In genomic region chr14:101135796-101136742, GRCh38 we compare ENCODE assay signal across 34 cellular contexts.
DNase-seq lines count a peak whose midpoint lies in the region; ATAC-seq and TF ChIP-seq lines count a peak whose summit lies in the region.
"Had no signal": no experiment of that assay in that cellular context is flagged by ENCODE, and none has a peak within 500 bp of the region (broad histone marks: within the 10 kb centered on the region; RNA-seq: fewer than 3 reads in every experiment).

No MANE protein-coding gene starts in this region.

- H3K27me3 Mint-ChIP-seq in stimulated activated naive CD8-positive, alpha-beta T cell treated with anti-CD3 and anti-CD28 coated beads, Interleukin-15, amount 100 ng/mL, for 72 hours = peaks cover 16% of the 10 kb centered on the region
- no peaks in the 10 kb centered on the region for H3K27me3 Mint-ChIP-seq in neural crest cell (ENCODE audit: low read depth)

- H3K27ac ChIP-seq in RWPE1 (no peak overlapping the region), breast epithelium (no peak overlapping the region)
- H3K27ac ChIP-seq: gastrocnemius medialis, GM23248, SK-N-MC, thoracic aorta had no signal

- no peak overlapping the region for H3K4me3 ChIP-seq in breast epithelium
- H3K4me3 ChIP-seq: gastrocnemius medialis, GM23248, SK-N-MC, thoracic aorta had no signal

- H3K4me3 Mint-ChIP-seq in stimulated activated naive CD8-positive, alpha-beta T cell treated with anti-CD3 and anti-CD28 coated beads, Interleukin-15, amount 100 ng/mL, for 72 hours = no peak overlapping the region
- no peak overlapping the region for H3K4me3 Mint-ChIP-seq in neural crest cell
- H3K4me3 Mint-ChIP-seq: activated CD4-positive, alpha-beta memory T cell treated with anti-CD3 and anti-CD28 coated beads for 36 hours; activated naive CD4-positive, alpha-beta T cell treated with anti-CD3 and anti-CD28 coated beads, Interleukin-2, amount 50 U/mL, for 24 hours; activated T-helper 17 cell treated with anti-CD3 and anti-CD28 coated beads, Interleukin-2, amount 50 U/mL, for 72 hours; brain; HFFc6; immature natural killer cell; mesothelial cell of epicardium; naive B cell; T-helper 17 cell had no signal

- CTCF ChIA-PET in RWPE1 (lab: Yijun Ruan, JAX) = no interaction called here

- H3K4me1 Mint-ChIP-seq in stimulated activated naive CD8-positive, alpha-beta T cell treated with anti-CD3 and anti-CD28 coated beads, Interleukin-15, amount 100 ng/mL, for 72 hours = no peaks in the 10 kb centered on the region
- H3K4me1 Mint-ChIP-seq in neural crest cell = peaks cover 5% of the 10 kb centered on the region
- H3K4me1 Mint-ChIP-seq: activated naive CD4-positive, alpha-beta T cell treated with anti-CD3 and anti-CD28 coated beads, Interleukin-2, amount 50 U/mL, for 24 hours; activated T-helper 17 cell treated with anti-CD3 and anti-CD28 coated beads, Interleukin-2, amount 50 U/mL, for 72 hours; brain; immature natural killer cell; mesothelial cell of epicardium; naive B cell; T-helper 17 cell had no signal

- H3K4me1 ChIP-seq in breast epithelium = no peaks in the 10 kb centered on the region
- H3K4me1 ChIP-seq: gastrocnemius medialis had no signal

- H3K36me3 ChIP-seq in breast epithelium = no peaks in the 10 kb centered on the region
- H3K36me3 ChIP-seq: gastrocnemius medialis, thoracic aorta had no signal

- no peak for DNase-seq in stimulated activated naive CD8-positive, alpha-beta T cell treated with anti-CD3 and anti-CD28 coated beads, Interleukin-15, amount 100 ng/mL, for 72 hours
- no peak for DNase-seq in stimulated activated naive CD8-positive, alpha-beta T cell treated with anti-CD3 and anti-CD28 coated beads, Interleukin-15, Interleukin-2, amounts not matched to agents 100 U/mL and 50 U/mL, for 24 hours
- peak; percentile 4 for DNase-seq in cerebellar cortex (ENCODE audit: low spot score)
- DNase-seq in neural crest cell (ENCODE audit: low read depth, low spot score) = no peak
- DNase-seq in T-helper 2 cell = no peak
- no peak for DNase-seq in RWPE1 (ENCODE audit: low spot score)
- DNase-seq in breast epithelium (ENCODE audit: low spot score in 2 of 2) = no peak
- DNase-seq: activated CD4-positive, alpha-beta memory T cell treated with anti-CD3 and anti-CD28 coated beads for 36 hours; activated CD8-positive, alpha-beta memory T cell treated with anti-CD3 and anti-CD28 coated beads, Interleukin-2, amount 50 U/mL, for 48 hours; amniotic stem cell; COR-L47; DMS53; gastrocnemius medialis; GF-D8; GM23248; HFFc6; immature natural killer cell; MV-4-11; naive B cell; NCI-H1436 treated with DMSO at 0.1 percent for 48 hours; NCI-H2081 treated with DMSO at 0.1 percent for 48 hours; NCI-H2227 treated with DMSO at 0.1 percent for 48 hours; NCI-H526 treated with DMSO at 0.1 percent for 48 hours; NK-92 treated with Interleukin-12 subunit alpha and Interleukin-12 subunit beta, amount 100 ng/mL, for 24 hours; PC-3; stimulated activated naive CD4-positive, alpha-beta T cell treated with Interleukin-2 at 50 U/mL for 16 hours; T-helper 17 cell had no signal

- H3K27me3 ChIP-seq in breast epithelium = no peaks in the 10 kb centered on the region
- H3K27me3 ChIP-seq: gastrocnemius medialis had no signal

- H3K9me3 Mint-ChIP-seq in stimulated activated naive CD8-positive, alpha-beta T cell treated with anti-CD3 and anti-CD28 coated beads, Interleukin-15, amount 100 ng/mL, for 72 hours = peaks cover 7 to 9% of the 10 kb centered on the region in 2 donors
- H3K9me3 Mint-ChIP-seq in neural crest cell = peaks cover 9% of the 10 kb centered on the region
- H3K9me3 Mint-ChIP-seq: HFFc6 had no signal

- H3K36me3 Mint-ChIP-seq in neural crest cell (ENCODE audit: low read depth) = no peaks in the 10 kb centered on the region
- H3K36me3 Mint-ChIP-seq: activated CD4-positive, alpha-beta memory T cell treated with anti-CD3 and anti-CD28 coated beads for 36 hours; activated naive CD4-positive, alpha-beta T cell treated with anti-CD3 and anti-CD28 coated beads, Interleukin-2, amount 50 U/mL, for 24 hours; brain; immature natural killer cell; mesothelial cell of epicardium had no signal

- POLR2A ChIA-PET in RWPE1 (lab: Yijun Ruan, JAX; ENCODE audit: low non-redundant PET) = no interaction called here

- H3K9me3 ChIP-seq in breast epithelium = peaks cover 0 to 9% of the 10 kb centered on the region in 2 donors
- H3K9me3 ChIP-seq: gastrocnemius medialis, thoracic aorta had no signal

- TF ChIP-seq POLR2A in breast epithelium (IDR thresholded peaks at IDR 0.05) = no peak

- no peak for TF ChIP-seq CTCF in neural crest cell (conservative IDR thresholded peaks at IDR 0.05)
- TF ChIP-seq CTCF in RWPE1 (conservative IDR thresholded peaks at IDR 0.05; ENCODE audit: low read depth) = no peak
- no peak for TF ChIP-seq CTCF in breast epithelium (IDR thresholded peaks at IDR 0.05)

- intact Hi-C loops in breast epithelium (cut with DNase I; ENCODE audit: low total_unique reads) = no loop called here

- no peak for ATAC-seq in stimulated activated naive CD8-positive, alpha-beta T cell treated with anti-CD3 and anti-CD28 coated beads, Interleukin-15, amount 100 ng/mL, for 72 hours
- ATAC-seq in stimulated activated naive CD8-positive, alpha-beta T cell treated with anti-CD3 and anti-CD28 coated beads, Interleukin-15, Interleukin-2, amounts not matched to agents 100 U/mL and 50 U/mL, for 24 hours = no peak
- ATAC-seq: activated CD4-positive, CD25-positive, alpha-beta regulatory T cell treated with anti-CD3 and anti-CD28 coated beads, Interleukin-2, amount 50 U/mL, for 24 hours; activated T-helper 17 cell treated with anti-CD3 and anti-CD28 coated beads, Interleukin-2, amount 50 U/mL, for 72 hours; gastrocnemius medialis; PC-3; T-helper 17 cell had no signal

- peak overlapping the region; percentile 14 to 34 for H3K27ac Mint-ChIP-seq in stimulated activated naive CD8-positive, alpha-beta T cell treated with anti-CD3 and anti-CD28 coated beads, Interleukin-15, amount 100 ng/mL, for 72 hours
- H3K27ac Mint-ChIP-seq in neural crest cell (ENCODE audit: unreplicated experiment) = peak overlapping the region; percentile 27
- H3K27ac Mint-ChIP-seq: activated CD4-positive, alpha-beta memory T cell treated with anti-CD3 and anti-CD28 coated beads for 36 hours; activated naive CD4-positive, alpha-beta T cell treated with anti-CD3 and anti-CD28 coated beads, Interleukin-2, amount 50 U/mL, for 24 hours; activated T-helper 17 cell treated with anti-CD3 and anti-CD28 coated beads, Interleukin-2, amount 50 U/mL, for 72 hours; brain; HFFc6; immature natural killer cell; mesothelial cell of epicardium; naive B cell; T-helper 17 cell had no signal
